In the genomic region with DNA sequence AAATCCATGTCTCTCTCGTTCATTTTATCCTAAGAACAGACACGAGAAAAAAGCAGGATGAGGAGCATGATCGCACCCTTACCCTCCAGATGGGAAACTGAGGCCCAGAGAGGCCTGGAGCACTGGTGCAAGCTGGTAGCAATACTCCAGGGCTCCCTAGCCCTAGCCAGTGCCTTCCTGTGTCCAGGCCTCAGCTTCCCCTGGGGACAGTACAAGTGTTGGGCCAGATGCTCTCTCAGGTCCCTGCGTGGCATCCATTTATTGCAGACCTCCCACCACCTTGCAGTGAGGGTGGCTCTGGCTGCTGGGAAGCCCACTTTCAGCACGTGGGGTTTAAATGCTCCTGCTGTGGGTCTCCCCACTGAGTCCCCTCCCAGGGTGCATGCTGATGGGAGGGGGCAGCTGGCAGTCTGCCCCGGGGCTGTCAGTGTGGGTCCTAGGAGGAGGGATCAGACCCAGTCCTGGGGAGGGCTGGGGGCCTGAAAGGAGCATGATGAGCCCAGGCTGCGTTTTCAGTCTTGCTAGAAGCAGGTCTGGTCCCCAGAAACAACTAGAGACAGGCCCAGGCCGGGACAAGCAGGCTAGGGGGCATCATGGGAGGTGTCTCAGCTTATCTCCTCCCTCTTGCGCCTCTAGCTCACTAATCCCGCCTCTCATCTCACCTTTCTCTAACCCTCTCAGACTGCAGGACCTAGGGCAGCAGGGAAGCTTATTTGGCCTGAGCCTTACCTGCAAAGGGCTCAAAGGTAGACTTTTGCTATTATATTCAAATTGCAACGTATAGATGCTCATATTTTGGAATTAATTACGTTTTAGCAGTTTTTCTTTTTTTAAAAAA, we compare ENCODE assay signal across 2 cellular contexts.
TF ChIP-seq lines count a peak whose summit lies in the region.

No MANE protein-coding gene starts in this region.

TF ChIP-seq in IMR-90, 13 proteins besides CTCF, POLR2A, EP300 and RAD21:
- TF ChIP-seq RFX5 (IDR thresholded peaks at IDR 0.05; ENCODE audit: low read depth, low read length): no peak

TF ChIP-seq in GM12878, 131 proteins besides CTCF, POLR2A, EP300 and RAD21:
- 0 out of 2 replicates have a peak, but pooled peaks have one; percentile 15 for TF ChIP-seq NBN (IDR thresholded peaks at IDR 0.05)
- TF ChIP-seq E2F4 (IDR thresholded peaks at IDR 0.05; ENCODE audit: low read depth, low read length): no peak
